In genomic region chr10:33422779-33423520, GRCh38 we compare ENCODE assay signal across 15 cellular contexts.
DNase-seq lines count a peak whose midpoint lies in the region; ATAC-seq and TF ChIP-seq lines count a peak whose summit lies in the region.
"Had no signal": no experiment of that assay in that cellular context is flagged by ENCODE, and none has a peak within 500 bp of the region (broad histone marks: within the 10 kb centered on the region; RNA-seq: fewer than 3 reads in every experiment).

No MANE protein-coding gene starts in this region.

- no peak for TF ChIP-seq CTCF in heart right ventricle (IDR thresholded peaks at IDR 0.05)
- no peak for TF ChIP-seq CTCF in mesothelial cell of epicardium (IDR thresholded peaks at IDR 0.05; ENCODE audit: unreplicated experiment)

- H3K27ac Mint-ChIP-seq in mesothelial cell of epicardium: no peak overlapping the region
- H3K27ac Mint-ChIP-seq: memory B cell, WTC11 had no signal

- intact Hi-C loops in heart right ventricle (cut with DNase I) (no loop called here), sciatic nerve (cut with DNase I) (no loop called here), left colon (cut with DNase I, micrococcal nuclease) (no loop called here)

- H3K4me3 Mint-ChIP-seq in mesothelial cell of epicardium: no peak overlapping the region
- H3K4me3 Mint-ChIP-seq: memory B cell, WTC11 had no signal

- no peaks in the 10 kb centered on the region for H3K36me3 ChIP-seq in heart right ventricle
- H3K36me3 ChIP-seq: BLaER1 treated with 17β-estradiol and CSF1 and Interleukin-3, amounts not matched to agents 10 nM and 100 nM; brain microvascular endothelial cell had no signal

- peak in 6 of 8 donors; percentile 58 to 89 (median 72) for ATAC-seq in heart right ventricle
- ATAC-seq in sciatic nerve: peak; percentile 96
- ATAC-seq in HG03521 (IDR thresholded peaks at IDR 0.05; ENCODE audit: unreplicated experiment): no peak
- no peak for ATAC-seq in left colon
- ATAC-seq: WTC11 had no signal

- H3K36me3 Mint-ChIP-seq in mesothelial cell of epicardium: no peaks in the 10 kb centered on the region
- H3K36me3 Mint-ChIP-seq: memory B cell, WTC11 had no signal

- H3K9me3 ChIP-seq in heart right ventricle: no peaks in the 10 kb centered on the region
- H3K9me3 ChIP-seq: BLaER1 treated with 17β-estradiol and CSF1 and Interleukin-3, amounts not matched to agents 10 nM and 100 nM; testis had no signal

- H3K4me3 ChIP-seq in heart right ventricle: no peak overlapping the region
- H3K4me3 ChIP-seq: BLaER1 treated with 17β-estradiol and CSF1 and Interleukin-3, amounts not matched to agents 10 nM and 100 nM; testis had no signal

- peaks cover 0 to 24% (median 0%) of the 10 kb centered on the region in 9 donors for H3K4me1 ChIP-seq in heart right ventricle
- H3K4me1 ChIP-seq: parathyroid adenoma, testis had no signal

- no peak overlapping the region for H3K27ac ChIP-seq in heart right ventricle
- H3K27ac ChIP-seq: BLaER1 treated with 17β-estradiol and CSF1 and Interleukin-3, amounts not matched to agents 10 nM and 100 nM; brain microvascular endothelial cell; parathyroid adenoma; testis had no signal

- H3K27me3 Mint-ChIP-seq in mesothelial cell of epicardium (ENCODE audit: low read depth): no peaks in the 10 kb centered on the region

- H3K4me1 Mint-ChIP-seq in mesothelial cell of epicardium: peaks cover 34% of the 10 kb centered on the region

- DNase-seq in NCI-H1092 (lab: John Stamatoyannopoulos, UW) (peak; percentile 61), NCI-H748 treated with DMSO at 0.1 percent for 48 hours (lab: John Stamatoyannopoulos, UW) (peak; percentile 73), heart right ventricle (peak in 1 of 2 donors; percentile 15), sciatic nerve (ENCODE audit: low spot score) (no peak), left colon (no peak), mesothelial cell of epicardium (ENCODE audit: low spot score in 2 of 2, unreplicated experiment in 2 of 2) (no peak)
- DNase-seq: activated naive CD4-positive, alpha-beta T cell; brain microvascular endothelial cell; NCI-H2171 treated with DMSO at 0.1 percent for 48 hours; testis had no signal

- H3K27me3 ChIP-seq in heart right ventricle: no peaks in the 10 kb centered on the region
- H3K27me3 ChIP-seq: BLaER1 treated with 17β-estradiol and CSF1 and Interleukin-3, amounts not matched to agents 10 nM and 100 nM; brain microvascular endothelial cell; testis had no signal

- 83% methylated on average over 11 of the region's 11 CpGs for WGBS in heart right ventricle, 2 donors

- no peaks in the 10 kb centered on the region for H3K9me3 Mint-ChIP-seq in mesothelial cell of epicardium
- H3K9me3 Mint-ChIP-seq: WTC11 had no signal

Comparison
In these comparisons a context has a peak if more than half of its experiments do, and no peak if none do; other contexts are left out.
1. DNase-seq: peak in NCI-H1092 (single experiment) and NCI-H748 treated with DMSO at 0.1 percent for 48 hours (single experiment); none in sciatic nerve (single experiment), left colon (0 of 2) and mesothelial cell of epicardium (0 of 2).
2. ATAC-seq: peak in heart right ventricle (6 of 8) and sciatic nerve (single experiment); none in HG03521 (single experiment) and left colon (single experiment).